Comparison of ENCODE assay signal across 8 cellular contexts in the genomic region with DNA sequence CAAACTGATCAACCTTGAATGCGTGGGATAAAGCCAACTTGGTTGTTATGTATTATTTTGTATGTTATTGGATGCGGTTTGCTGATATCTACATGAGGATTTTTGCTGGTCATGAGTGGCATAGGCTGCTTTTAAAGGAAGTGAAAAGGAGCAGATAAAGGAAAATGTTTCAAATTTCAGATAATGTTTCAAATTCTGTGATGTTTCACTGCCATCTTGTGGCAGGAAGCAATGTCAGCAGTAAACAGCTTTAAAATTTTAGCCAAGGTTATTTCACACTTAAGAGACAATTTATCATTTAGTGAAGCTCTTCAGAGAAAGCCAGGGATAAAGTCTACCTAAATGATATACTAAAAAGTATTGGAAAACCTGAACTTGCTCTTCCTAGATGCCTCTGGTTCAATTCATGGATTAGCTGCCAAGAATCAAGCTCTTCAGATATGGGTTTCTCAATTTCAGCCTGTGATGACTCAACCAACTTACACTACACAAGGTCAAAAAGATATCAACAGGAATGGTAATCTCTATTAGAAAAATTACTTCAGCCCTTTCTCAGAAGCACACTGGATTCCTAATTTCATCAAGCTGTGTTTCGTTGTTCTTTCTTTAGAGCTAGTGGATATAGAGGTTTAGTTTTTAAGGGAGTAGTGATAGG.
A peak's percentile ranks its signal among the peaks of the same experiment; 100 is the strongest.
DNase-seq lines count a peak whose midpoint lies in the region; FAIRE-seq and TF ChIP-seq lines count a peak whose summit lies in the region.

No MANE protein-coding gene starts in this region.

- H3K27me3 ChIP-seq in esophagus squamous epithelium (no peaks in the 10 kb centered on the region), parathyroid adenoma (ENCODE audit: control insufficient read depth, insufficient read depth, low read length) (no peaks in the 10 kb centered on the region)

- no peaks in the 10 kb centered on the region for H3K79me2 ChIP-seq in OCI-LY7 (ENCODE audit: insufficient read depth, low read depth, low read length)
- no peaks in the 10 kb centered on the region for H3K79me2 ChIP-seq in parathyroid adenoma

- H3K9me3 ChIP-seq in OCI-LY7 (ENCODE audit: low read length), result no peaks in the 10 kb centered on the region
- no peaks in the 10 kb centered on the region for H3K9me3 ChIP-seq in esophagus squamous epithelium
- H3K9me3 ChIP-seq in parathyroid adenoma (ENCODE audit: control insufficient read depth, low read length), result no peaks in the 10 kb centered on the region

- H4K20me1 ChIP-seq in OCI-LY7 (ENCODE audit: insufficient read depth, low read length), result no peaks in the 10 kb centered on the region

- H3K4me1 ChIP-seq in OCI-LY7 (ENCODE audit: insufficient read depth, low read length, poor library complexity, severe bottlenecking) (no peaks in the 10 kb centered on the region), esophagus squamous epithelium (no peaks in the 10 kb centered on the region), parathyroid adenoma (no peaks in the 10 kb centered on the region)

- POLR2A ChIA-PET in OCI-LY7 (lab: Charles Lee), result interaction anchor here (0.5 to 1.4 kb wide), 3 partner anchors 15 to 29 kb away, joined by 3 to 7 read pairs (median 3); no protein-coding TSS in a partner anchor

- H3K4me2 ChIP-seq in OCI-LY7 (ENCODE audit: low read length) (no peak overlapping the region), parathyroid adenoma (ENCODE audit: low read length) (no peak overlapping the region)

- intact Hi-C loops in OCI-LY7 (cut with micrococcal nuclease; ENCODE audit: unreplicated experiment), result loop anchor here (2.0 to 10.0 kb wide), 2 partner anchors 135 to 611 kb away; a partner anchor contains a TSS
- intact Hi-C loops in esophagus squamous epithelium (cut with DNase I), result no loop called here

- H3K9ac ChIP-seq in parathyroid adenoma, result no peak overlapping the region

- H2AFZ ChIP-seq in OCI-LY7 (ENCODE audit: low read length), result no peak overlapping the region
- H2AFZ ChIP-seq in parathyroid adenoma, result no peak overlapping the region

- 85 to 94% methylated on average over 3 of the region's 3 CpGs for WGBS in esophagus squamous epithelium, 2 donors

- DNase-seq in NOMO-1 treated with DMSO at 0.1 percent for 48 hours (lab: John Stamatoyannopoulos, UW; ENCODE audit: unreplicated experiment) (peak; percentile 16), NOMO-1 treated with dmso at 0.1 percent for 144 hours (lab: John Stamatoyannopoulos, UW; ENCODE audit: unreplicated experiment) (no peak), OCI-LY7 (ENCODE audit: low spot score) (peak; percentile 39), esophagus squamous epithelium (lab: John Stamatoyannopoulos, UW) (no peak), RCC 7860 (ENCODE audit: low spot score) (no peak), NCI-H146 treated with DMSO at 0.1 percent for 48 hours (lab: John Stamatoyannopoulos, UW; ENCODE audit: unreplicated experiment) (no peak)
- DNase-seq in stimulated activated CD4-positive, alpha-beta T cell treated with anti-CD3 and anti-CD28 coated beads, Interleukin-15, amount 100 ng/mL, for 24 hours, result no peak

- TF ChIP-seq POLR2A in esophagus squamous epithelium (IDR thresholded peaks at IDR 0.05), result no peak

- no peaks in the 10 kb centered on the region for H3K9me2 ChIP-seq in OCI-LY7 (ENCODE audit: insufficient read depth, low read length)

- H3K27ac ChIP-seq in OCI-LY7 (ENCODE audit: low read depth, low read length, poor library complexity, severe bottlenecking) (no peak overlapping the region), esophagus squamous epithelium (no peak overlapping the region), parathyroid adenoma (no peak overlapping the region)

- H3K36me3 ChIP-seq in OCI-LY7 (ENCODE audit: insufficient read depth, low read length), result peaks cover 89% of the 10 kb centered on the region
- peaks cover 0 to 99% (median 6%) of the 10 kb centered on the region in 3 donors for H3K36me3 ChIP-seq in esophagus squamous epithelium
- H3K36me3 ChIP-seq in parathyroid adenoma (ENCODE audit: control insufficient read depth, insufficient read depth, low read length), result no peaks in the 10 kb centered on the region

- no peak for FAIRE-seq in RCC 7860 (lab: Jason Lieb, UNC)

- no TSS peak for BruUV-seq in OCI-LY7 (replicated peaks; lab: Mats Ljungman, UMichigan)

- H3K4me3 ChIP-seq in OCI-LY7 (ENCODE audit: low read depth, low read length, poor library complexity, severe bottlenecking) (no peak overlapping the region), esophagus squamous epithelium (no peak overlapping the region), parathyroid adenoma (ENCODE audit: low read depth, low read length) (no peak overlapping the region)

- peak; percentile 90 for TF ChIP-seq CTCF in OCI-LY7 (conservative IDR thresholded peaks at IDR 0.05; ENCODE audit: low read length)
- peak in 5 of 6 experiments; percentile 33 to 55 (median 49) for TF ChIP-seq CTCF in esophagus squamous epithelium (IDR thresholded peaks at IDR 0.05)
- TF ChIP-seq CTCF in parathyroid adenoma (IDR thresholded peaks at IDR 0.05), result peak; percentile 64

- CTCF ChIA-PET in OCI-LY7 (lab: Charles Lee; ENCODE audit: unreplicated experiment), result no interaction called here

Comparison
In these comparisons a context has a peak if more than half of its experiments do, and no peak if none do; other contexts are left out.
1. DNase-seq: peak in NOMO-1 treated with DMSO at 0.1 percent for 48 hours (single experiment) and OCI-LY7 (single experiment); none in NOMO-1 treated with dmso at 0.1 percent for 144 hours (single experiment), esophagus squamous epithelium (single experiment), RCC 7860 (single experiment), stimulated activated CD4-positive, alpha-beta T cell treated with anti-CD3 and anti-CD28 coated beads, Interleukin-15, amount 100 ng/mL, for 24 hours (single experiment) and NCI-H146 treated with DMSO at 0.1 percent for 48 hours (single experiment).
2. Peak in every context shown above with its lines, with median percentiles within 50 percentile points of each other: CTCF ChIP-seq.